Comparison of ENCODE assay signal across 2 cellular contexts in the genomic region with DNA sequence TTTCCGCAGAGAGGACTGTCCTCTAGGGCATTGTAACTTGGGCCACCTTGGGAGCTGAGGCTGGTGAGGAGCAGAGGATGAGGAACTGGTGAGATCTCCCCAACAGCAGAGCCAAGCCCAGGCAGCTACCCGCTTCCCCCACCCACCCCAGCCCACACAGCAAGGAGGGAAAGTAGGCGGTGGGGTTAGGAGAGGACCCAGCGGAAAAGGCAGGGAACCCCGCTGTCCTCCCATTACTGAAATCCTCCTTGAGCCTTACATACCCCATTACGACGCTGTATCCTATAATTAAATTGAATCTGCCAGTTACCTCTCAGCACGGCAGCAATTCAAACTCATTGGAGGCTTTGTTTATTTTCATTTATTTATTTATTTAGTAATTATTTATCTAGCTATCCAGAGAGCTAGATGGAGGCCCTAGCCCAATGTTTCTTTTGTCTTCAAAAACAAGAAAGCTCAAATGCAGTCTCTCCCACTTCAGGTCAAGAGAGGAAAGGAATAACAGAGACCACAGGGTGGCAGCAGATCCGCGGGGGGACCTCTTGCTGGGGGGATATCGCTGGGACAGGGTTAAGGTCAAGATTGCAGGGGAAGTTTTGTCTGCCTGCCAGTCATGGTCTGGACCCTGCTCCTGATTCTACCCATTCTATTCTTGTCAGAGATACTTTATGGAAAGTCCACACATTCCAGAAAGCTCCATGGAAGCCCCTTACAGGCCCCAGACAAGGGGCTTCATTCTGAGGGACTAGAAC.
TF ChIP-seq lines count a peak whose summit lies in the region.

No MANE protein-coding gene starts in this region.

TF ChIP-seq in HCT116, 20 proteins besides CTCF, POLR2A, EP300 and RAD21:
- TF ChIP-seq EZH2 (IDR thresholded peaks at IDR 0.05) = no peak
- TF ChIP-seq, protein P1, sequence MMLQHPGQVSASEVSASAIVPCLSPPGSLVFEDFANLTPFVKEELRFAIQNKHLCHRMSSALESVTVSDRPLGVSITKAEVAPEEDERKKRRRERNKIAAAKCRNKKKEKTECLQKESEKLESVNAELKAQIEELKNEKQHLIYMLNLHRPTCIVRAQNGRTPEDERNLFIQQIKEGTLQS (IDR thresholded peaks at IDR 0.05) = no peak
- TF ChIP-seq, protein P2, sequence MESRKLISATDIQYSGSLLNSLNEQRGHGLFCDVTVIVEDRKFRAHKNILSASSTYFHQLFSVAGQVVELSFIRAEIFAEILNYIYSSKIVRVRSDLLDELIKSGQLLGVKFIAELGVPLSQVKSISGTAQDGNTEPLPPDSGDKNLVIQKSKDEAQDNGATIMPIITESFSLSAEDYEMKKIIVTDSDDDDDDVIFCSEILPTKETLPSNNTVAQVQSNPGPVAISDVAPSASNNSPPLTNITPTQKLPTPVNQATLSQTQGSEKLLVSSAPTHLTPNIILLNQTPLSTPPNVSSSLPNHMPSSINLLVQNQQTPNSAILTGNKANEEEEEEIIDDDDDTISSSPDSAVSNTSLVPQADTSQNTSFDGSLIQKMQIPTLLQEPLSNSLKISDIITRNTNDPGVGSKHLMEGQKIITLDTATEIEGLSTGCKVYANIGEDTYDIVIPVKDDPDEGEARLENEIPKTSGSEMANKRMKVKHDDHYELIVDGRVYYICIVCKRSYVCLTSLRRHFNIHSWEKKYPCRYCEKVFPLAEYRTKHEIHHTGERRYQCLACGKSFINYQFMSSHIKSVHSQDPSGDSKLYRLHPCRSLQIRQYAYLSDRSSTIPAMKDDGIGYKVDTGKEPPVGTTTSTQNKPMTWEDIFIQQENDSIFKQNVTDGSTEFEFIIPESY (IDR thresholded peaks at IDR 0.05; ENCODE audit: extremely low read depth, insufficient replicate concordance, low read length) = no peak
- TF ChIP-seq SRF (IDR thresholded peaks at IDR 0.05; ENCODE audit: low read depth) = no peak
- no peak for TF ChIP-seq CEBPB (IDR thresholded peaks at IDR 0.05; ENCODE audit: low read depth)
- no peak for TF ChIP-seq SP1 (IDR thresholded peaks at IDR 0.05; ENCODE audit: low read depth)

TF ChIP-seq in GM12878, 131 proteins besides CTCF, POLR2A, EP300 and RAD21:
- no peak for TF ChIP-seq KDM1A (IDR thresholded peaks at IDR 0.05; ENCODE audit: borderline replicate concordance)
- no peak for TF ChIP-seq ZNF384 (IDR thresholded peaks at IDR 0.05; ENCODE audit: borderline replicate concordance, low read depth, low read length)
- TF ChIP-seq, protein P3, sequence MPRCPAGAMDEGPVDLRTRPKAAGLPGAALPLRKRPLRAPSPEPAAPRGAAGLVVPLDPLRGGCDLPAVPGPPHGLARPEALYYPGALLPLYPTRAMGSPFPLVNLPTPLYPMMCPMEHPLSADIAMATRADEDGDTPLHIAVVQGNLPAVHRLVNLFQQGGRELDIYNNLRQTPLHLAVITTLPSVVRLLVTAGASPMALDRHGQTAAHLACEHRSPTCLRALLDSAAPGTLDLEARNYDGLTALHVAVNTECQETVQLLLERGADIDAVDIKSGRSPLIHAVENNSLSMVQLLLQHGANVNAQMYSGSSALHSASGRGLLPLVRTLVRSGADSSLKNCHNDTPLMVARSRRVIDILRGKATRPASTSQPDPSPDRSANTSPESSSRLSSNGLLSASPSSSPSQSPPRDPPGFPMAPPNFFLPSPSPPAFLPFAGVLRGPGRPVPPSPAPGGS (IDR thresholded peaks at IDR 0.05; ENCODE audit: borderline replicate concordance, insufficient read depth, low read depth, low read length, poor library complexity, severe bottlenecking) = no peak
- no peak for TF ChIP-seq RAD51 (IDR thresholded peaks at IDR 0.05)
- no peak for TF ChIP-seq DPF2 (IDR thresholded peaks at IDR 0.05)
- TF ChIP-seq MEF2B (IDR thresholded peaks at IDR 0.05; ENCODE audit: partially characterized antibody, poor library complexity, severe bottlenecking) = no peak
- TF ChIP-seq, protein P4, sequence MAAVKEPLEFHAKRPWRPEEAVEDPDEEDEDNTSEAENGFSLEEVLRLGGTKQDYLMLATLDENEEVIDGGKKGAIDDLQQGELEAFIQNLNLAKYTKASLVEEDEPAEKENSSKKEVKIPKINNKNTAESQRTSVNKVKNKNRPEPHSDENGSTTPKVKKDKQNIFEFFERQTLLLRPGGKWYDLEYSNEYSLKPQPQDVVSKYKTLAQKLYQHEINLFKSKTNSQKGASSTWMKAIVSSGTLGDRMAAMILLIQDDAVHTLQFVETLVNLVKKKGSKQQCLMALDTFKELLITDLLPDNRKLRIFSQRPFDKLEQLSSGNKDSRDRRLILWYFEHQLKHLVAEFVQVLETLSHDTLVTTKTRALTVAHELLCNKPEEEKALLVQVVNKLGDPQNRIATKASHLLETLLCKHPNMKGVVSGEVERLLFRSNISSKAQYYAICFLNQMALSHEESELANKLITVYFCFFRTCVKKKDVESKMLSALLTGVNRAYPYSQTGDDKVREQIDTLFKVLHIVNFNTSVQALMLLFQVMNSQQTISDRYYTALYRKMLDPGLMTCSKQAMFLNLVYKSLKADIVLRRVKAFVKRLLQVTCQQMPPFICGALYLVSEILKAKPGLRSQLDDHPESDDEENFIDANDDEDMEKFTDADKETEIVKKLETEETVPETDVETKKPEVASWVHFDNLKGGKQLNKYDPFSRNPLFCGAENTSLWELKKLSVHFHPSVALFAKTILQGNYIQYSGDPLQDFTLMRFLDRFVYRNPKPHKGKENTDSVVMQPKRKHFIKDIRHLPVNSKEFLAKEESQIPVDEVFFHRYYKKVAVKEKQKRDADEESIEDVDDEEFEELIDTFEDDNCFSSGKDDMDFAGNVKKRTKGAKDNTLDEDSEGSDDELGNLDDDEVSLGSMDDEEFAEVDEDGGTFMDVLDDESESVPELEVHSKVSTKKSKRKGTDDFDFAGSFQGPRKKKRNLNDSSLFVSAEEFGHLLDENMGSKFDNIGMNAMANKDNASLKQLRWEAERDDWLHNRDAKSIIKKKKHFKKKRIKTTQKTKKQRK (IDR thresholded peaks at IDR 0.05; ENCODE audit: low read depth, low read length) = no peak
- TF ChIP-seq NFIC (IDR thresholded peaks at IDR 0.05; ENCODE audit: low read depth, low read length) = no peak
- TF ChIP-seq, protein P5, sequence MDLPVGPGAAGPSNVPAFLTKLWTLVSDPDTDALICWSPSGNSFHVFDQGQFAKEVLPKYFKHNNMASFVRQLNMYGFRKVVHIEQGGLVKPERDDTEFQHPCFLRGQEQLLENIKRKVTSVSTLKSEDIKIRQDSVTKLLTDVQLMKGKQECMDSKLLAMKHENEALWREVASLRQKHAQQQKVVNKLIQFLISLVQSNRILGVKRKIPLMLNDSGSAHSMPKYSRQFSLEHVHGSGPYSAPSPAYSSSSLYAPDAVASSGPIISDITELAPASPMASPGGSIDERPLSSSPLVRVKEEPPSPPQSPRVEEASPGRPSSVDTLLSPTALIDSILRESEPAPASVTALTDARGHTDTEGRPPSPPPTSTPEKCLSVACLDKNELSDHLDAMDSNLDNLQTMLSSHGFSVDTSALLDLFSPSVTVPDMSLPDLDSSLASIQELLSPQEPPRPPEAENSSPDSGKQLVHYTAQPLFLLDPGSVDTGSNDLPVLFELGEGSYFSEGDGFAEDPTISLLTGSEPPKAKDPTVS (IDR thresholded peaks at IDR 0.05; ENCODE audit: low read depth, low read length) = no peak
- no peak for TF ChIP-seq SUPT20H (IDR thresholded peaks at IDR 0.05; ENCODE audit: borderline replicate concordance, control insufficient read depth, low read depth, low read length)
- no peak for TF ChIP-seq SIX5 (IDR thresholded peaks at IDR 0.05; ENCODE audit: low read depth, low read length, severe bottlenecking)
- no peak for TF ChIP-seq YBX1 (IDR thresholded peaks at IDR 0.05)
- no peak for TF ChIP-seq BCL11A (IDR thresholded peaks at IDR 0.05; ENCODE audit: low read depth, low read length)
- TF ChIP-seq, protein P6, sequence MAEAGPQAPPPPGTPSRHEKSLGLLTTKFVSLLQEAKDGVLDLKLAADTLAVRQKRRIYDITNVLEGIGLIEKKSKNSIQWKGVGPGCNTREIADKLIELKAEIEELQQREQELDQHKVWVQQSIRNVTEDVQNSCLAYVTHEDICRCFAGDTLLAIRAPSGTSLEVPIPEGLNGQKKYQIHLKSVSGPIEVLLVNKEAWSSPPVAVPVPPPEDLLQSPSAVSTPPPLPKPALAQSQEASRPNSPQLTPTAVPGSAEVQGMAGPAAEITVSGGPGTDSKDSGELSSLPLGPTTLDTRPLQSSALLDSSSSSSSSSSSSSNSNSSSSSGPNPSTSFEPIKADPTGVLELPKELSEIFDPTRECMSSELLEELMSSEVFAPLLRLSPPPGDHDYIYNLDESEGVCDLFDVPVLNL (IDR thresholded peaks at IDR 0.05; ENCODE audit: low read depth, low read length) = no peak
- no peak for TF ChIP-seq NBN (IDR thresholded peaks at IDR 0.05)
- no peak for TF ChIP-seq TCF3 (IDR thresholded peaks at IDR 0.05; ENCODE audit: borderline replicate concordance, insufficient read depth, low read depth, low read length)
- no peak for TF ChIP-seq ATF7 (IDR thresholded peaks at IDR 0.05; ENCODE audit: low read depth)
